In genomic region chr2:201938151-201938815, GRCh38 we compare ENCODE assay signal across 21 cellular contexts.
DNase-seq lines count a peak whose midpoint lies in the region; ATAC-seq, FAIRE-seq and TF ChIP-seq lines count a peak whose summit lies in the region.
"Had no signal": no experiment of that assay in that cellular context is flagged by ENCODE, and none has a peak within 500 bp of the region (broad histone marks: within the 10 kb centered on the region; RNA-seq: fewer than 3 reads in every experiment).

No MANE protein-coding gene starts in this region.

- H3K4me2 ChIP-seq in PC-9: peak overlapping the region; percentile 45

- H3F3A ChIP-seq in PC-9 (ENCODE audit: insufficient read depth, low read depth): no peaks in the 10 kb centered on the region

- POLR2A ChIA-PET in PC-9 (lab: Charles Lee; ENCODE audit: unreplicated experiment): no interaction called here

- H3K9me2 ChIP-seq in PC-9 (ENCODE audit: insufficient read depth): no peaks in the 10 kb centered on the region

- no peak for FAIRE-seq in GM12891 (lab: Jason Lieb, UNC)
- FAIRE-seq: HTR-8/SVneo, TTC549 had no signal

- H2AFZ ChIP-seq in PC-9: no peak overlapping the region

- TF ChIP-seq POLR2A in GM12891 (IDR thresholded peaks at IDR 0.05; ENCODE audit: low read depth, low read length): no peak

- H3K79me2 ChIP-seq in PC-9 (ENCODE audit: low read depth): no peaks in the 10 kb centered on the region

- no peak for ATAC-seq in HG03571 (IDR thresholded peaks at IDR 0.05; ENCODE audit: unreplicated experiment)
- ATAC-seq: Panc1, right lobe of liver had no signal

- DNase-seq in EH (ENCODE audit: low read depth): peak; percentile 52
- DNase-seq in PC-9: peak; percentile 25 to 46
- peak; percentile 2 for DNase-seq in epithelial cell of prostate (ENCODE audit: low read depth, low spot score)
- peak; percentile 46 for DNase-seq in non-pigmented ciliary epithelial cell (ENCODE audit: low read depth)
- DNase-seq in SJCRH30: no peak
- no peak for DNase-seq in NCI-H1092 treated with DMSO at 0.1 percent for 48 hours (lab: John Stamatoyannopoulos, UW)
- DNase-seq in GM12891 (ENCODE audit: insufficient read length, low spot score): no peak
- DNase-seq: activated CD4-positive, alpha-beta T cell treated with anti-CD3 and anti-CD28 coated beads, Interleukin-2, amount 10 ng/mL, durations not matched to agents 24 days and 14 days; activated CD8-positive, alpha-beta memory T cell treated with anti-CD3 and anti-CD28 coated beads, Interleukin-2, amount 50 U/mL, for 4 hours; activated gamma-delta T cell; amniotic stem cell; cerebellar nuclear complex; foreskin melanocyte; NCI-H526 treated with DMSO at 0.1 percent for 48 hours; right lobe of liver; stimulated activated naive CD4-positive, alpha-beta T cell treated with Interleukin-2 at 50 U/mL for 16 hours had no signal

- peaks cover 14% of the 10 kb centered on the region for H3K4me1 ChIP-seq in PC-9 (replicated peaks; ENCODE audit: insufficient read depth)
- peaks cover 12% of the 10 kb centered on the region for H3K4me1 ChIP-seq in SJCRH30
- H3K4me1 ChIP-seq: right lobe of liver had no signal

- H4K20me1 ChIP-seq in PC-9 (ENCODE audit: insufficient read depth): no peaks in the 10 kb centered on the region

- CTCF ChIA-PET in PC-9 (lab: Charles Lee): no interaction called here

- intact Hi-C loops in PC-9 (cut with micrococcal nuclease; ENCODE audit: unreplicated experiment): no loop called here

- no peaks in the 10 kb centered on the region for H3K36me3 ChIP-seq in PC-9 (ENCODE audit: low read depth)
- no peaks in the 10 kb centered on the region for H3K36me3 ChIP-seq in SJCRH30
- H3K36me3 ChIP-seq: neutrophil, right lobe of liver had no signal

- BruUV-seq in PC-9 (replicated peaks; lab: Mats Ljungman, UMichigan): no TSS peak

- H3K9me3 ChIP-seq in PC-9 (ENCODE audit: insufficient read depth, low read depth) (no peaks in the 10 kb centered on the region), SJCRH30 (replicated peaks) (no peaks in the 10 kb centered on the region)
- H3K9me3 ChIP-seq: neutrophil, right lobe of liver had no signal

- H3K27me3 ChIP-seq in PC-9 (ENCODE audit: insufficient read depth, low read depth) (no peaks in the 10 kb centered on the region), SJCRH30 (no peaks in the 10 kb centered on the region)
- H3K27me3 ChIP-seq: right lobe of liver had no signal

- H3K4me3 ChIP-seq in PC-9 (no peak overlapping the region), SJCRH30 (no peak overlapping the region)
- H3K4me3 ChIP-seq: right lobe of liver had no signal

- TF ChIP-seq CTCF in PC-9 (conservative IDR thresholded peaks at IDR 0.05): no peak

- H3K27ac ChIP-seq in PC-9 (no peak overlapping the region), epithelial cell of prostate (no peak overlapping the region), SJCRH30 (no peak overlapping the region)
- H3K27ac ChIP-seq: neutrophil, right lobe of liver had no signal

TF ChIP-seq in GM12891, 5 proteins besides CTCF, POLR2A, EP300 and RAD21:
- no peak for TF ChIP-seq SPI1 (IDR thresholded peaks at IDR 0.05; ENCODE audit: low read depth, low read length)
- TF ChIP-seq POLR2AphosphoS5 (IDR thresholded peaks at IDR 0.05; ENCODE audit: low read depth, low read length): no peak
- TF ChIP-seq POU2F2 (IDR thresholded peaks at IDR 0.05; ENCODE audit: low read depth, low read length): no peak
- TF ChIP-seq PAX5 (IDR thresholded peaks at IDR 0.05; ENCODE audit: insufficient read depth, low read length, severe bottlenecking): no peak
- no peak for TF ChIP-seq TAF1 (IDR thresholded peaks at IDR 0.05; ENCODE audit: low read depth, low read length)

Comparison
In these comparisons a context has a peak if more than half of its experiments do, and no peak if none do; other contexts are left out.
1. DNase-seq: peak in EH (single experiment), PC-9 (2 of 2), epithelial cell of prostate (single experiment) and non-pigmented ciliary epithelial cell (single experiment); none in SJCRH30 (0 of 2), NCI-H1092 treated with DMSO at 0.1 percent for 48 hours (single experiment) and GM12891 (single experiment).